Comparison of ENCODE assay signal across 19 cellular contexts in the genomic region with DNA sequence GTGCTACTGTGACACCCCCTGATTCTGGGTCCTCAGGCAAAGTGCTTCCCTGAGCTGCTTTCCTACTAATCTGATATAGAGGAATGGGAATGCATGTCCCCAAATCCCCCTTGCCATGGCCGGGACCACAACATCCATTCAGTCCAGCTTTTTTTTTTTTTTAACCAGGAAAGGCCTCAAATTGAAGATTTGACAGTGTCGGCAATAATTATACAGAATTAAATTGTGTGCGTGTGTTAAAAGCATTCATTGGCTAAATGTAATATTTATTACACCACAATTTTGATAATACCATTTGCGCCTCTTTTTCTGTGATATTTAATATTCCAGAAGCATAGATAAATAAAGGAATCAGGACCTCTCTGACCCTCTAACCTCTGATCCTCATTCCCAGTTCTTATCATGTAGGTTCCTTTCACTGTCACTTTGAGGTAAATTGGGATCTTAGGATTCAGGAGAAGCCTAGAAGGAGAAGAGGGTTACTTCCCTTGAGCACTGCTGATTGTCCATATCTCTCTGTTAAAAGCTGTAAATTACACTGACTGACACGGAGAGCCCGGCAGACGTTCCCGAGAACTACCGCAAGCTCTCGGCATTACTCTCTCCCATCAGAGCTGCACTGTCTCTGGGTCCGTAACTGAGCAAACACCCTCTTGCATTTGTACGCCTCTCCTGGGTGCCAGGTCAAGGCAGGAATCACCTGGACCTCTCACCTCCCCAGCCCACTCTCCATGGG. TPM values are rescaled to one million over a fixed set of nuclear protein-coding genes. Genes with fewer than 3 reads are reported as not detected.
DNase-seq lines count a peak whose midpoint lies in the region; ATAC-seq, FAIRE-seq and TF ChIP-seq lines count a peak whose summit lies in the region.
"Had no signal": no experiment of that assay in that cellular context is flagged by ENCODE, and none has a peak within 500 bp of the region (broad histone marks: within the 10 kb centered on the region; RNA-seq: fewer than 3 reads in every experiment).

No MANE protein-coding gene starts in this region.

- H3K4me2 ChIP-seq in mammary epithelial cell (ENCODE audit: insufficient read depth, low read depth, low read length) (no peak overlapping the region), K562 (ENCODE audit: insufficient read depth, low read length) (no peak overlapping the region)
- H3K4me2 ChIP-seq: BLaER1, GM23338 had no signal

- BruUV-seq in MCF 10A (replicated peaks; lab: Mats Ljungman, UMichigan) = no TSS peak
- BruUV-seq in mammary epithelial cell (replicated peaks; lab: Mats Ljungman, UMichigan) = no TSS peak
- BruUV-seq in K562 (replicated peaks; lab: Mats Ljungman, UMichigan) = no TSS peak

- H3K4me3 Mint-ChIP-seq in MCF 10A (ENCODE audit: unreplicated experiment) = no peak overlapping the region
- H3K4me3 Mint-ChIP-seq: CD8-positive, alpha-beta T cell; GM23338; IgD-negative memory B cell had no signal

- peak; percentile 40 for FAIRE-seq in HTR-8/SVneo (lab: Jason Lieb, UNC)
- FAIRE-seq in K562 (lab: Jason Lieb, UNC) = no peak
- FAIRE-seq: GM12878, GM19239, H54 had no signal

- H3K79me2 ChIP-seq in mammary epithelial cell (ENCODE audit: insufficient read depth, low read length) (no peaks in the 10 kb centered on the region), K562 (ENCODE audit: control insufficient read depth, insufficient read depth, low read length) (no peaks in the 10 kb centered on the region)

- H3K4me1 ChIP-seq in mammary epithelial cell (ENCODE audit: insufficient read depth, low read length) (peaks cover 11% of the 10 kb centered on the region), K562 (replicated peaks in 1 of 2; ENCODE audit: control insufficient read depth in 2 of 2, insufficient read depth in 2 of 2, low read length in 2 of 2) (no peaks in the 10 kb centered on the region)

- H3K9me1 ChIP-seq in K562 (ENCODE audit: control insufficient read depth, insufficient read depth, low read length) = no peaks in the 10 kb centered on the region

- H3K27me3 ChIP-seq in mammary epithelial cell (ENCODE audit: insufficient read depth, low read length) (peaks cover 2% of the 10 kb centered on the region), K562 (ENCODE audit: control insufficient read depth in 2 of 2, insufficient read depth in 2 of 2, low read length in 2 of 2) (peaks cover 22 to 30% of the 10 kb centered on the region in 2 experiments; a peak in 4 of 5 replicates)
- H3K27me3 ChIP-seq: BLaER1 had no signal

- POLR2A ChIA-PET in MCF 10A (lab: Yijun Ruan, JAX) = interaction anchor here (0.6 to 0.9 kb wide), 2 partner anchors 34 to 104 kb away, joined by 3 to 4 read pairs; no protein-coding TSS in a partner anchor
- POLR2A ChIA-PET in K562 (lab: Yijun Ruan, JAX) = no interaction called here

- H3K36me3 ChIP-seq in mammary epithelial cell (ENCODE audit: insufficient read depth, low read length) (no peaks in the 10 kb centered on the region), K562 (ENCODE audit: control insufficient read depth, insufficient read depth, low read length) (no peaks in the 10 kb centered on the region)
- H3K36me3 ChIP-seq: BLaER1 had no signal

- no peak for TF ChIP-seq EP300 in K562 (IDR thresholded peaks at IDR 0.05; ENCODE audit: low read length)

- WGBS in mammary epithelial cell (ENCODE audit: low coverage, missing lambda C conversion rate) = 93% methylated on average over 12 of the region's 12 CpGs
- 2% methylated on average over 12 of the region's 12 CpGs for WGBS in K562 (ENCODE audit: insufficient coverage, low coverage, missing lambda C conversion rate)

- no peaks in the 10 kb centered on the region for H3K4me1 Mint-ChIP-seq in MCF 10A (ENCODE audit: insufficient read depth, unreplicated experiment)
- H3K4me1 Mint-ChIP-seq: GM23338, IgD-negative memory B cell had no signal

- in situ Hi-C loops in mammary epithelial cell (cut with MboI; ENCODE audit: low sequenced_read_pairs in 2 of 2) = no loop called here
- in situ Hi-C loops in K562 (cut with MboI) = no loop called here

- H3K9me3 Mint-ChIP-seq in MCF 10A (ENCODE audit: unreplicated experiment) = no peaks in the 10 kb centered on the region
- H3K9me3 Mint-ChIP-seq: CD8-positive, alpha-beta T cell; GM23338 had no signal

- no peak overlapping the region for H2AFZ ChIP-seq in mammary epithelial cell (ENCODE audit: low read depth, low read length)
- no peak overlapping the region for H2AFZ ChIP-seq in K562 (ENCODE audit: low read depth, low read length)

- TF ChIP-seq CTCF in MCF 10A (IDR thresholded peaks at IDR 0.05; ENCODE audit: unreplicated experiment) (no peak), mammary epithelial cell (conservative IDR thresholded peaks at IDR 0.05 in 1 of 2, IDR thresholded peaks at IDR 0.05 in 1 of 2; ENCODE audit: extremely low read depth in 1 of 2, insufficient read depth in 1 of 2, low read depth in 1 of 2, low read length in 2 of 2) (no peak), K562 (IDR thresholded peaks at IDR 0.05 in 2 of 3, conservative IDR thresholded peaks at IDR 0.05 in 1 of 3; ENCODE audit: insufficient read depth in 2 of 3, low read depth in 1 of 3, low read length in 3 of 3) (no peak)

- no peaks in the 10 kb centered on the region for H3K36me3 Mint-ChIP-seq in MCF 10A (ENCODE audit: insufficient read depth, unreplicated experiment)
- H3K36me3 Mint-ChIP-seq: CD8-positive, alpha-beta T cell; IgD-negative memory B cell had no signal

- H3K27ac ChIP-seq in mammary epithelial cell (ENCODE audit: insufficient read depth, low read depth, low read length) (no peak overlapping the region), K562 (ENCODE audit: extremely low read depth, low read depth, low read length) (no peak overlapping the region)
- H3K27ac ChIP-seq: 22Rv1, BLaER1 had no signal

- no peak overlapping the region for H3K9ac ChIP-seq in mammary epithelial cell (ENCODE audit: insufficient read depth, low read length)
- no peak overlapping the region for H3K9ac ChIP-seq in K562 (ENCODE audit: insufficient read depth in 1 of 2, low read depth in 2 of 2, low read length in 2 of 2)
- H3K9ac ChIP-seq: BLaER1 had no signal

- no peak for DNase-seq in MCF 10A (ENCODE audit: unreplicated experiment)
- no peak for DNase-seq in mammary epithelial cell
- no peak for DNase-seq in HTR-8/SVneo (ENCODE audit: insufficient read length, low spot score)
- DNase-seq in K562 (ENCODE audit: extremely low read depth in 1 of 4, low spot score in 3 of 4) = no peak
- DNase-seq in NCI-H748 treated with DMSO at 0.1 percent for 48 hours (lab: John Stamatoyannopoulos, UW) = no peak
- DNase-seq in GM19240 (ENCODE audit: insufficient read length, low spot score) = no peak
- no peak for DNase-seq in medulla oblongata (ENCODE audit: extremely low spot score)
- DNase-seq: Calu3; CD8-positive, alpha-beta T cell; DMS79 treated with DMSO at 0.1 percent for 48 hours; HCEC 1CT; KG1 had no signal

- H4K20me1 ChIP-seq in mammary epithelial cell (ENCODE audit: insufficient read depth, low read length) = no peaks in the 10 kb centered on the region
- H4K20me1 ChIP-seq in K562 (replicated peaks; ENCODE audit: control insufficient read depth, insufficient read depth, low read length) = 0 out of 2 replicates have a peak, but pooled peaks cover 2% of the 10 kb centered on the region
- H4K20me1 ChIP-seq: BLaER1 had no signal

- TF ChIP-seq POLR2A in K562 (conservative IDR thresholded peaks at IDR 0.05) = no peak

- H3K4me3 ChIP-seq in mammary epithelial cell (replicated peaks in 1 of 3; ENCODE audit: insufficient read depth in 1 of 3, low read depth in 2 of 3, low read length in 3 of 3) = no peak overlapping the region
- H3K4me3 ChIP-seq in K562 = no peak overlapping the region
- H3K4me3 ChIP-seq: BLaER1, GM12878, GM23338 had no signal

- TF ChIP-seq RAD21 in K562 (CRISPR knock-in tag; conservative IDR thresholded peaks at IDR 0.05 in 1 of 2, IDR thresholded peaks at IDR 0.05 in 1 of 2) = no peak

- H3K27ac Mint-ChIP-seq in MCF 10A (ENCODE audit: low read depth, unreplicated experiment) = peak overlapping the region; percentile 46
- H3K27ac Mint-ChIP-seq: CD8-positive, alpha-beta T cell; GM23338; IgD-negative memory B cell had no signal

- dilution Hi-C loops in mammary epithelial cell (cut with HindIII; ENCODE audit: low sequenced_read_pairs) = no loop called here

- H3K27me3 Mint-ChIP-seq in MCF 10A (ENCODE audit: insufficient read depth, unreplicated experiment) = no peaks in the 10 kb centered on the region

- no peaks in the 10 kb centered on the region for H3K9me3 ChIP-seq in mammary epithelial cell (replicated peaks; ENCODE audit: insufficient read depth, low read length)
- H3K9me3 ChIP-seq in K562 (replicated peaks; ENCODE audit: control insufficient read depth, insufficient read depth, low read depth, low read length) = no peaks in the 10 kb centered on the region
- H3K9me3 ChIP-seq: BLaER1 had no signal

- CTCF ChIA-PET in MCF 10A (lab: Yijun Ruan, JAX) = interaction anchor here (0.6 kb wide), 2 partner anchors 438 to 1497 kb away, joined by 3 to 4 read pairs; no protein-coding TSS in a partner anchor
- CTCF ChIA-PET in mammary epithelial cell (lab: Charles Lee; ENCODE audit: low non-redundant PET) = no interaction called here
- CTCF ChIA-PET in K562 (lab: Yijun Ruan, JAX; ENCODE audit: low intra/inter-chr PET ratio) = no interaction called here

- ATAC-seq in K562 = no peak
- ATAC-seq: CD8-positive, alpha-beta T cell; GM12878 had no signal

- intact Hi-C loops in MCF 10A (cut with micrococcal nuclease) = no loop called here
- intact Hi-C loops in mammary epithelial cell (cut with micrococcal nuclease) = no loop called here
- intact Hi-C loops in K562 (cut with micrococcal nuclease) = no loop called here

RNA-seq across cellular contexts. Expression of a gene that starts 29.3 kb away (rescaled TPM):
- total RNA-seq in MCF 10A (2022) = 15.9 and 19.7 TPM in 2 replicates
- 1 to 10 TPM in 1 of 2 donors, under 1 TPM in 1; 0.47 to 6.5 TPM for total RNA-seq in mammary epithelial cell
- 0.16 TPM for polyA plus RNA-seq in mammary epithelial cell
- polyA minus RNA-seq in mammary epithelial cell = not detected
- not detected in 2 replicates for total RNA-seq in K562 (2011; cell fraction: chromatin; rRNA removed; ENCODE audit: low replicate concordance)
- not detected in 2 replicates for total RNA-seq in K562 (2011; cell fraction: nucleolus; rRNA removed)
- not detected in 2 replicates for total RNA-seq in K562 (2011; cell fraction: nucleoplasm; rRNA removed)
- not detected in 2 replicates for total RNA-seq in K562 (2014; rRNA removed)
- total RNA-seq in K562 (2014; rRNA removed; fragmentation: Illumina TruSeq; extraction: Trizol) = not detected in 2 replicates
- not detected in 2 replicates for total RNA-seq in K562 (2015; rRNA removed; fragmentation: Illumina TruSeq; extraction: Trizol)
- 0.04 and 0.09 TPM in 2 replicates for total RNA-seq in K562 (2021)
- polyA plus RNA-seq in K562 (2011; rRNA removed) = not detected in 2 replicates
- not detected in 2 replicates for polyA plus RNA-seq in K562 (2011; cell fraction: cytosol; rRNA removed)
- not detected in 2 replicates for polyA plus RNA-seq in K562 (2011; cell fraction: nucleus; rRNA removed)
- 0.03 TPM in 1 of 2 replicates, not detected in the other for polyA plus RNA-seq in K562 (2012)
- polyA plus RNA-seq in K562 (2014; fragmentation: Illumina TruSeq; extraction: Trizol) = not detected in 2 replicates
- not detected for polyA plus RNA-seq in K562 (2014; fragmentation: Nextera tagmentation; extraction: Ambion mirVana)
- polyA plus RNA-seq in K562 (2014; rRNA removed) = not detected in 2 replicates
- not detected in 2 replicates for polyA minus RNA-seq in K562 (2011; rRNA and poly(A)+ RNA removed)
- polyA minus RNA-seq in K562 (2011; cell fraction: cytosol; rRNA and poly(A)+ RNA removed) = not detected in 2 replicates
- not detected in 2 replicates for polyA minus RNA-seq in K562 (2011; cell fraction: nucleus; rRNA and poly(A)+ RNA removed)
- total RNA-seq: GM12878 had no signal
- polyA plus RNA-seq: IgD-negative memory B cell had no signal
